In genomic region chr5:111792659-111793058, GRCh38 we compare ENCODE assay signal across 28 cellular contexts. TPM values are rescaled to one million over a fixed set of nuclear protein-coding genes. Genes with fewer than 3 reads are reported as not detected.
DNase-seq lines count a peak whose midpoint lies in the region; ATAC-seq and TF ChIP-seq lines count a peak whose summit lies in the region.
"Had no signal": no experiment of that assay in that cellular context is flagged by ENCODE, and none has a peak within 500 bp of the region (broad histone marks: within the 10 kb centered on the region; RNA-seq: fewer than 3 reads in every experiment).

No MANE protein-coding gene starts in this region.

- in situ Hi-C loops in astrocyte of the spinal cord (cut with HindIII; ENCODE audit: low sequenced_read_pairs) = no loop called here

- H3K36me3 Mint-ChIP-seq in osteocyte (ENCODE audit: unreplicated experiment) = peaks cover 2% of the 10 kb centered on the region
- H3K36me3 Mint-ChIP-seq in glutamatergic neuron (ENCODE audit: unreplicated experiment) = no peaks in the 10 kb centered on the region
- H3K36me3 Mint-ChIP-seq: activated naive CD8-positive, alpha-beta T cell treated with anti-CD3 and anti-CD28 coated beads, Interleukin-2, amount 10 ng/mL, durations not matched to agents 7 days and 5 days; brain; CD4-positive, alpha-beta memory T cell had no signal

- TF ChIP-seq CTCF in astrocyte of the spinal cord (IDR thresholded peaks at IDR 0.05; ENCODE audit: low read depth, low read length) (no peak), osteocyte (IDR thresholded peaks at IDR 0.05) (no peak), glutamatergic neuron (IDR thresholded peaks at IDR 0.05; ENCODE audit: partially characterized antibody, unreplicated experiment) (no peak)

- peak overlapping the region; percentile 77 for H3K27ac Mint-ChIP-seq in osteocyte (ENCODE audit: unreplicated experiment)
- H3K27ac Mint-ChIP-seq in glutamatergic neuron (ENCODE audit: unreplicated experiment) = no peak overlapping the region
- H3K27ac Mint-ChIP-seq: activated naive CD8-positive, alpha-beta T cell treated with anti-CD3 and anti-CD28 coated beads, Interleukin-2, amount 10 ng/mL, durations not matched to agents 7 days and 5 days; CD4-positive, alpha-beta memory T cell; IgD-negative memory B cell; stimulated activated naive CD8-positive, alpha-beta T cell treated with anti-CD3 and anti-CD28 coated beads, Interleukin-15, Interleukin-2, amounts not matched to agents 100 ng/mL and 50 ng/mL, for 24 hours; WTC11 had no signal

- DNase-seq in AG20443 (ENCODE audit: low spot score) (peak; percentile 47), HCEC 1CT (peak; percentile 59), astrocyte of the spinal cord (ENCODE audit: low read depth, low spot score) (peak; percentile 46), osteocyte (ENCODE audit: extremely low spot score, unreplicated experiment) (no peak), glutamatergic neuron (no peak), C1 segment of cervical spinal cord (lab: John Stamatoyannopoulos, UW) (no peak)
- no peak for DNase-seq in effector CD8-positive, alpha-beta T cell (lab: John Stamatoyannopoulos, UW)
- DNase-seq: activated CD4-positive, alpha-beta T cell treated with anti-CD3 and anti-CD28 coated beads, Interleukin-2, amount 50 U/mL, for 4 hours; activated CD8-positive, alpha-beta memory T cell treated with anti-CD3 and anti-CD28 coated beads, Interleukin-2, amount 50 U/mL, for 48 hours; activated effector memory CD4-positive, alpha-beta T cell treated with Interleukin-2 at 50 U/mL for 16 hours; activated naive CD8-positive, alpha-beta T cell treated with anti-CD3 and anti-CD28 coated beads, Interleukin-2, amount 10 ng/mL, durations not matched to agents 7 days and 5 days; CD4-positive, alpha-beta memory T cell; effector CD4-positive, alpha-beta T cell; erythroblast; mesenchymal stem cell; NCI-H1436 treated with DMSO at 0.1 percent for 48 hours; NCI-H2171 treated with DMSO at 0.1 percent for 48 hours; NCI-H526; nucleus accumbens; spleen; stimulated activated CD4-positive, alpha-beta T cell treated with anti-CD3 and anti-CD28 coated beads, Interleukin-4, amount 100 ng/mL, for 4 hours; T-helper 9 cell; upper lobe of left lung had no signal

- no peak for ATAC-seq in HG03135 (IDR thresholded peaks at IDR 0.05; ENCODE audit: unreplicated experiment)
- ATAC-seq: WTC11 had no signal

- no peaks in the 10 kb centered on the region for H3K27me3 Mint-ChIP-seq in osteocyte (ENCODE audit: unreplicated experiment)
- no peaks in the 10 kb centered on the region for H3K27me3 Mint-ChIP-seq in glutamatergic neuron (ENCODE audit: unreplicated experiment)

- H3K4me1 Mint-ChIP-seq in osteocyte (ENCODE audit: unreplicated experiment) = peaks cover 12% of the 10 kb centered on the region
- no peaks in the 10 kb centered on the region for H3K4me1 Mint-ChIP-seq in glutamatergic neuron (ENCODE audit: low read depth, unreplicated experiment)
- H3K4me1 Mint-ChIP-seq: activated naive CD8-positive, alpha-beta T cell treated with anti-CD3 and anti-CD28 coated beads, Interleukin-2, amount 10 ng/mL, durations not matched to agents 7 days and 5 days; brain; CD4-positive, alpha-beta memory T cell; IgD-negative memory B cell; WTC11 had no signal

- no peak overlapping the region for H3K4me3 ChIP-seq in astrocyte of the spinal cord (ENCODE audit: low read depth, low read length)
- H3K4me3 ChIP-seq: spleen, upper lobe of left lung had no signal

- no peaks in the 10 kb centered on the region for H3K9me3 Mint-ChIP-seq in osteocyte (ENCODE audit: unreplicated experiment)
- peaks cover 1% of the 10 kb centered on the region for H3K9me3 Mint-ChIP-seq in glutamatergic neuron (ENCODE audit: unreplicated experiment)

- H3K4me3 Mint-ChIP-seq in osteocyte (ENCODE audit: unreplicated experiment) (no peak overlapping the region), glutamatergic neuron (ENCODE audit: unreplicated experiment) (no peak overlapping the region)
- H3K4me3 Mint-ChIP-seq: activated naive CD8-positive, alpha-beta T cell treated with anti-CD3 and anti-CD28 coated beads, Interleukin-2, amount 10 ng/mL, durations not matched to agents 7 days and 5 days; IgD-negative memory B cell; stimulated activated naive CD8-positive, alpha-beta T cell treated with anti-CD3 and anti-CD28 coated beads, Interleukin-15, Interleukin-2, amounts not matched to agents 100 ng/mL and 50 ng/mL, for 24 hours; WTC11 had no signal

RNA-seq across cellular contexts. Expression of gene NREP, which starts 35.7 kb away (rescaled TPM):
- total RNA-seq in osteocyte (874 and 888 TPM in 2 replicates), glutamatergic neuron (ENCODE audit: unreplicated experiment) (904 TPM)

Comparison
In these comparisons a context has a peak if more than half of its experiments do, and no peak if none do; other contexts are left out.
1. DNase-seq: peak in AG20443 (single experiment), HCEC 1CT (single experiment) and astrocyte of the spinal cord (single experiment); none in osteocyte (single experiment), glutamatergic neuron (single experiment), C1 segment of cervical spinal cord (0 of 14) and effector CD8-positive, alpha-beta T cell (single experiment).